9 cellular contexts compared by ENCODE assay signal in genomic region chr10:108358912-108359311, GRCh38.
DNase-seq lines count a peak whose midpoint lies in the region; ATAC-seq and TF ChIP-seq lines count a peak whose summit lies in the region.
"Had no signal": no experiment of that assay in that cellular context is flagged by ENCODE, and none has a peak within 500 bp of the region (broad histone marks: within the 10 kb centered on the region; RNA-seq: fewer than 3 reads in every experiment).

No MANE protein-coding gene starts in this region.

- no peaks in the 10 kb centered on the region for H3K27me3 ChIP-seq in body of pancreas
- H3K27me3 ChIP-seq in spleen (replicated peaks in 1 of 7) = no peaks in the 10 kb centered on the region

- H3K4me3 ChIP-seq in body of pancreas (no peak overlapping the region), spleen (no peak overlapping the region)

- H3K4me1 Mint-ChIP-seq in activated T-cell treated with anti-CD3 and anti-CD28 coated beads, Interleukin-2, amount 50 U/mL, for 72 hours (ENCODE audit: low read depth) = no peaks in the 10 kb centered on the region
- no peaks in the 10 kb centered on the region for H3K4me1 Mint-ChIP-seq in activated T-cell treated with anti-CD3 and anti-CD28 coated beads, Interleukin-2, amount 50 U/mL, for 24 hours (ENCODE audit: low read depth)
- H3K4me1 Mint-ChIP-seq: CD4-positive, CD25-positive, alpha-beta regulatory T cell had no signal

- H3K4me1 ChIP-seq in body of pancreas (no peaks in the 10 kb centered on the region), spleen (no peaks in the 10 kb centered on the region)

- H3K36me3 Mint-ChIP-seq in activated T-cell treated with anti-CD3 and anti-CD28 coated beads, Interleukin-2, amount 50 U/mL, for 72 hours (ENCODE audit: insufficient read depth in 2 of 2) = no peaks in the 10 kb centered on the region
- H3K36me3 Mint-ChIP-seq in activated T-cell treated with anti-CD3 and anti-CD28 coated beads, Interleukin-2, amount 50 U/mL, for 24 hours (ENCODE audit: low read depth) = no peaks in the 10 kb centered on the region
- H3K36me3 Mint-ChIP-seq: CD4-positive, CD25-positive, alpha-beta regulatory T cell had no signal

- WGBS in body of pancreas, 2 donors = 25 to 32% methylated on average over 3 of the region's 3 CpGs
- 27 to 63% (median 32%) methylated on average over 3 of the region's 3 CpGs for WGBS in spleen, 5 donors

- intact Hi-C loops in body of pancreas (cut with DNase I) = no loop called here
- intact Hi-C loops in spleen (cut with DNase I; ENCODE audit: low total_unique reads) = no loop called here

- H3K27me3 Mint-ChIP-seq in activated T-cell treated with anti-CD3 and anti-CD28 coated beads, Interleukin-2, amount 50 U/mL, for 72 hours (ENCODE audit: low read depth) = no peaks in the 10 kb centered on the region
- H3K27me3 Mint-ChIP-seq in activated T-cell treated with anti-CD3 and anti-CD28 coated beads, Interleukin-2, amount 50 U/mL, for 24 hours = no peaks in the 10 kb centered on the region

- peak in 1 of 2 donors; percentile 0 for DNase-seq in activated T-cell treated with anti-CD3 and anti-CD28 coated beads, Interleukin-2, amount 50 U/mL, for 72 hours
- no peak for DNase-seq in activated T-cell treated with anti-CD3 and anti-CD28 coated beads, Interleukin-2, amount 50 U/mL, for 24 hours
- no peak for DNase-seq in body of pancreas
- no peak for DNase-seq in stimulated activated naive CD8-positive, alpha-beta T cell treated with anti-CD3 and anti-CD28 coated beads, Interleukin-15, Interleukin-2, amounts not matched to agents 100 U/mL and 50 U/mL, for 24 hours
- DNase-seq in spleen = no peak
- no peak for DNase-seq in SIG-M5 treated with dmso at 0.1 percent for 504 hours (lab: John Stamatoyannopoulos, UW; ENCODE audit: unreplicated experiment)
- DNase-seq in germinal center (ENCODE audit: low spot score) = no peak
- DNase-seq: CD4-positive, CD25-positive, alpha-beta regulatory T cell had no signal

- no peak overlapping the region for H3K4me3 Mint-ChIP-seq in activated T-cell treated with anti-CD3 and anti-CD28 coated beads, Interleukin-2, amount 50 U/mL, for 72 hours
- no peak overlapping the region for H3K4me3 Mint-ChIP-seq in activated T-cell treated with anti-CD3 and anti-CD28 coated beads, Interleukin-2, amount 50 U/mL, for 24 hours
- H3K4me3 Mint-ChIP-seq: CD4-positive, CD25-positive, alpha-beta regulatory T cell had no signal

- TF ChIP-seq POLR2A in body of pancreas (IDR thresholded peaks at IDR 0.05) = no peak
- no peak for TF ChIP-seq POLR2A in spleen (IDR thresholded peaks at IDR 0.05)

- TF ChIP-seq CTCF in body of pancreas (IDR thresholded peaks at IDR 0.05) (no peak), spleen (IDR thresholded peaks at IDR 0.05 in 8 of 11, conservative IDR thresholded peaks at IDR 0.05 in 3 of 11) (no peak)

- no peak overlapping the region for H3K27ac Mint-ChIP-seq in activated T-cell treated with anti-CD3 and anti-CD28 coated beads, Interleukin-2, amount 50 U/mL, for 72 hours
- no peak overlapping the region for H3K27ac Mint-ChIP-seq in activated T-cell treated with anti-CD3 and anti-CD28 coated beads, Interleukin-2, amount 50 U/mL, for 24 hours
- H3K27ac Mint-ChIP-seq: CD4-positive, CD25-positive, alpha-beta regulatory T cell had no signal

- no peaks in the 10 kb centered on the region for H3K9me3 ChIP-seq in body of pancreas
- H3K9me3 ChIP-seq in spleen = no peaks in the 10 kb centered on the region

- H3K9me3 Mint-ChIP-seq in activated T-cell treated with anti-CD3 and anti-CD28 coated beads, Interleukin-2, amount 50 U/mL, for 72 hours = peaks cover 6 to 8% of the 10 kb centered on the region in 2 donors
- peaks cover 29% of the 10 kb centered on the region for H3K9me3 Mint-ChIP-seq in activated T-cell treated with anti-CD3 and anti-CD28 coated beads, Interleukin-2, amount 50 U/mL, for 24 hours

- ATAC-seq in activated T-cell treated with anti-CD3 and anti-CD28 coated beads, Interleukin-2, amount 50 U/mL, for 72 hours (replicated peaks in 1 of 2) = peak; percentile 58 to 67
- ATAC-seq in HG03175 (IDR thresholded peaks at IDR 0.05; ENCODE audit: unreplicated experiment) (peak; percentile 75), body of pancreas (peak; percentile 50)
- peak; percentile 81 for ATAC-seq in stimulated activated naive CD8-positive, alpha-beta T cell treated with anti-CD3 and anti-CD28 coated beads, Interleukin-15, Interleukin-2, amounts not matched to agents 100 U/mL and 50 U/mL, for 24 hours

- H3K27ac ChIP-seq in body of pancreas (no peak overlapping the region), spleen (no peak overlapping the region)

- no peaks in the 10 kb centered on the region for H3K36me3 ChIP-seq in body of pancreas (replicated peaks in 1 of 2; ENCODE audit: insufficient read depth in 1 of 2, low read depth in 2 of 2)
- H3K36me3 ChIP-seq in spleen = no peaks in the 10 kb centered on the region
